In genomic region chr3:183277260-183277659, GRCh38 we compare ENCODE assay signal across 25 cellular contexts. TPM values are rescaled to one million over a fixed set of nuclear protein-coding genes. Genes with fewer than 3 reads are reported as not detected.
DNase-seq lines count a peak whose midpoint lies in the region; ATAC-seq and TF ChIP-seq lines count a peak whose summit lies in the region.
"Had no signal": no experiment of that assay in that cellular context is flagged by ENCODE, and none has a peak within 500 bp of the region (broad histone marks: within the 10 kb centered on the region; RNA-seq: fewer than 3 reads in every experiment).

No MANE protein-coding gene starts in this region.

- H3K4me1 ChIP-seq in PC-9 (replicated peaks; ENCODE audit: insufficient read depth) (peaks cover 59% of the 10 kb centered on the region), RWPE2 (ENCODE audit: insufficient read depth, poor library complexity, severe bottlenecking) (peaks cover 60% of the 10 kb centered on the region)
- H3K4me1 ChIP-seq: Caco-2 had no signal

- intact Hi-C loops in Calu3 (cut with micrococcal nuclease; ENCODE audit: unreplicated experiment) (loop anchor here (5.0 kb wide), 1 partner anchor 50 kb away; no protein-coding TSS in a partner anchor), PC-9 (cut with micrococcal nuclease; ENCODE audit: unreplicated experiment) (no loop called here)

- no peak overlapping the region for H3K4me3 ChIP-seq in PC-9
- H3K4me3 ChIP-seq in RWPE2 (ENCODE audit: severe bottlenecking): no peak overlapping the region
- H3K4me3 ChIP-seq: A549; BLaER1 treated with 17β-estradiol and CSF1 and Interleukin-3, amounts not matched to agents 10 nM and 100 nM had no signal

- CTCF ChIA-PET in Calu3 (lab: Charles Lee) (interaction anchor here (0.7 kb wide), 3 partner anchors 91 to 1346 kb away, joined by 3 read pairs; no protein-coding TSS in a partner anchor), PC-9 (lab: Charles Lee) (interaction anchor here (0.7 kb wide), 1 partner anchor 560 kb away, joined by 10 read pairs; no protein-coding TSS in a partner anchor)
- CTCF ChIA-PET in activated CD8-positive, alpha-beta T cell treated with anti-CD3 and anti-CD28 coated beads, Interleukin-2, amount 10 ng/mL, durations not matched to agents 7 days and 5 days (lab: Charles Lee): no interaction called here

- peaks cover 33% of the 10 kb centered on the region for H3K79me2 ChIP-seq in PC-9 (ENCODE audit: low read depth)

- H3K27me3 ChIP-seq in PC-9 (ENCODE audit: insufficient read depth, low read depth) (no peaks in the 10 kb centered on the region), RWPE2 (ENCODE audit: insufficient read depth, poor library complexity, severe bottlenecking) (no peaks in the 10 kb centered on the region)
- H3K27me3 ChIP-seq: BLaER1 treated with 17β-estradiol and CSF1 and Interleukin-3, amounts not matched to agents 10 nM and 100 nM had no signal

- H3K9me2 ChIP-seq in PC-9 (ENCODE audit: insufficient read depth): no peaks in the 10 kb centered on the region

- peaks cover 35% of the 10 kb centered on the region for H3F3A ChIP-seq in PC-9 (ENCODE audit: insufficient read depth, low read depth)

- H3K27ac ChIP-seq in PC-9 (peak overlapping the region; percentile 87), RWPE2 (ENCODE audit: poor library complexity, severe bottlenecking) (peak overlapping the region; percentile 78), epithelial cell of prostate (peak overlapping the region; percentile 65)
- H3K27ac ChIP-seq: 22Rv1; A549; BLaER1 treated with 17β-estradiol and CSF1 and Interleukin-3, amounts not matched to agents 10 nM and 100 nM; C4-2B had no signal

- H3K36me3 ChIP-seq in PC-9 (ENCODE audit: low read depth) (peaks cover 18% of the 10 kb centered on the region; the same call in 1 of the 2 replicates), RWPE2 (ENCODE audit: low read depth) (peaks cover 24% of the 10 kb centered on the region)
- H3K36me3 ChIP-seq: BLaER1 treated with 17β-estradiol and CSF1 and Interleukin-3, amounts not matched to agents 10 nM and 100 nM had no signal

- TF ChIP-seq CTCF in Calu3 (IDR thresholded peaks at IDR 0.05; ENCODE audit: unreplicated experiment): no peak
- no peak for TF ChIP-seq CTCF in PC-9 (conservative IDR thresholded peaks at IDR 0.05)
- no peak for TF ChIP-seq CTCF in RWPE2 (IDR thresholded peaks at IDR 0.05; ENCODE audit: poor library complexity, severe bottlenecking)
- TF ChIP-seq CTCF in GM10266 (IDR thresholded peaks at IDR 0.05; ENCODE audit: control insufficient read depth, insufficient read depth, low read depth, missing control alignments): no peak

- H3K4me2 ChIP-seq in PC-9: no peak overlapping the region
- H3K4me2 ChIP-seq: A549; BLaER1 treated with 17β-estradiol and CSF1 and Interleukin-3, amounts not matched to agents 10 nM and 100 nM had no signal

- H3K27me3 Mint-ChIP-seq in Calu3 (ENCODE audit: unreplicated experiment): no peaks in the 10 kb centered on the region
- H3K27me3 Mint-ChIP-seq in activated CD8-positive, alpha-beta T cell treated with anti-CD3 and anti-CD28 coated beads, Interleukin-2, amount 10 ng/mL, durations not matched to agents 7 days and 5 days (ENCODE audit: low read depth): no peaks in the 10 kb centered on the region
- H3K27me3 Mint-ChIP-seq: CD4-positive, alpha-beta T cell had no signal

- no peaks in the 10 kb centered on the region for H4K20me1 ChIP-seq in PC-9 (ENCODE audit: insufficient read depth)
- H4K20me1 ChIP-seq: BLaER1 treated with 17β-estradiol and CSF1 and Interleukin-3, amounts not matched to agents 10 nM and 100 nM had no signal

- H3K4me3 Mint-ChIP-seq in Calu3 (ENCODE audit: low read depth, unreplicated experiment): no peak overlapping the region
- no peak overlapping the region for H3K4me3 Mint-ChIP-seq in activated CD8-positive, alpha-beta T cell treated with anti-CD3 and anti-CD28 coated beads, Interleukin-2, amount 10 ng/mL, durations not matched to agents 7 days and 5 days
- H3K4me3 Mint-ChIP-seq: B cell; CD4-positive, alpha-beta T cell; CD8-positive, alpha-beta T cell had no signal

- no peak for ATAC-seq in RWPE2 (ENCODE audit: low read depth)
- ATAC-seq in activated CD8-positive, alpha-beta T cell treated with anti-CD3 and anti-CD28 coated beads, Interleukin-2, amount 10 ng/mL, durations not matched to agents 7 days and 5 days: no peak
- ATAC-seq: A549; CD8-positive, alpha-beta T cell had no signal

- H3K9me3 ChIP-seq in PC-9 (ENCODE audit: insufficient read depth, low read depth) (no peaks in the 10 kb centered on the region), RWPE2 (ENCODE audit: severe bottlenecking) (no peaks in the 10 kb centered on the region)
- H3K9me3 ChIP-seq: A549; BLaER1 treated with 17β-estradiol and CSF1 and Interleukin-3, amounts not matched to agents 10 nM and 100 nM; Caco-2 had no signal

- no peak overlapping the region for H2AFZ ChIP-seq in PC-9

- peaks cover 9% of the 10 kb centered on the region for H3K36me3 Mint-ChIP-seq in Calu3 (ENCODE audit: insufficient read depth, unreplicated experiment)
- H3K36me3 Mint-ChIP-seq in activated CD8-positive, alpha-beta T cell treated with anti-CD3 and anti-CD28 coated beads, Interleukin-2, amount 10 ng/mL, durations not matched to agents 7 days and 5 days (ENCODE audit: low read depth): no peaks in the 10 kb centered on the region
- H3K36me3 Mint-ChIP-seq: CD8-positive, alpha-beta T cell had no signal

- no peaks in the 10 kb centered on the region for H3K9me3 Mint-ChIP-seq in Calu3 (ENCODE audit: low read depth, unreplicated experiment)
- H3K9me3 Mint-ChIP-seq in activated CD8-positive, alpha-beta T cell treated with anti-CD3 and anti-CD28 coated beads, Interleukin-2, amount 10 ng/mL, durations not matched to agents 7 days and 5 days (ENCODE audit: insufficient read depth): no peaks in the 10 kb centered on the region
- H3K9me3 Mint-ChIP-seq: CD4-positive, alpha-beta T cell; CD8-positive, alpha-beta T cell had no signal

- peak overlapping the region; percentile 42 for H3K27ac Mint-ChIP-seq in Calu3 (ENCODE audit: unreplicated experiment)
- no peak overlapping the region for H3K27ac Mint-ChIP-seq in activated CD8-positive, alpha-beta T cell treated with anti-CD3 and anti-CD28 coated beads, Interleukin-2, amount 10 ng/mL, durations not matched to agents 7 days and 5 days
- H3K27ac Mint-ChIP-seq: B cell; CD4-positive, alpha-beta T cell; CD8-positive, alpha-beta T cell had no signal

- no peak for DNase-seq in Calu3
- peak in 1 of 2 experiments; percentile 55 for DNase-seq in PC-9
- no peak for DNase-seq in RWPE2 (ENCODE audit: low spot score)
- DNase-seq in epithelial cell of prostate (ENCODE audit: low read depth, low spot score): no peak
- DNase-seq in activated CD8-positive, alpha-beta T cell treated with anti-CD3 and anti-CD28 coated beads, Interleukin-2, amount 10 ng/mL, durations not matched to agents 7 days and 5 days: no peak
- no peak for DNase-seq in globus pallidus (ENCODE audit: low spot score)
- DNase-seq in foreskin melanocyte: no peak
- no peak for DNase-seq in GM10266 (ENCODE audit: extremely low spot score)
- DNase-seq: AML-193; Caco-2; CD4-positive, alpha-beta T cell; CD8-positive, alpha-beta T cell; DMS 273 treated with DMSO at 0.1 percent for 48 hours; DMS153; DMS53; DMS79; DND-41; EL; GDM1 had no signal

- BruUV-seq in Calu3 (replicated peaks; lab: Mats Ljungman, UMichigan): no TSS peak
- BruUV-seq in PC-9 (replicated peaks; lab: Mats Ljungman, UMichigan): no TSS peak

- POLR2A ChIA-PET in PC-9 (lab: Charles Lee; ENCODE audit: unreplicated experiment): no interaction called here
- POLR2A ChIA-PET in activated CD8-positive, alpha-beta T cell treated with anti-CD3 and anti-CD28 coated beads, Interleukin-2, amount 10 ng/mL, durations not matched to agents 7 days and 5 days (lab: Charles Lee): no interaction called here

- H3K4me1 Mint-ChIP-seq in Calu3 (ENCODE audit: low read depth, unreplicated experiment): peaks cover 45% of the 10 kb centered on the region
- peaks cover 4% of the 10 kb centered on the region for H3K4me1 Mint-ChIP-seq in activated CD8-positive, alpha-beta T cell treated with anti-CD3 and anti-CD28 coated beads, Interleukin-2, amount 10 ng/mL, durations not matched to agents 7 days and 5 days (ENCODE audit: low read depth)
- H3K4me1 Mint-ChIP-seq: B cell had no signal

RNA-seq across cellular contexts. Expression of gene B3GNT5, which starts 24.2 kb away (rescaled TPM):
- total RNA-seq in Calu3 (2022) (42.9 and 43.6 TPM in 2 replicates), PC-9 (2021) (30.7 and 33.6 TPM in 2 replicates)
- 1 to 10 TPM in 1 of 2 experiments, under 1 TPM in 1; 0.86 to 1.4 TPM for total RNA-seq in activated CD8-positive, alpha-beta T cell treated with anti-CD3 and anti-CD28 coated beads, Interleukin-2, amount 10 ng/mL, durations not matched to agents 7 days and 5 days
- total RNA-seq: G401 had no signal

Comparison
In these comparisons a context has a peak if more than half of its experiments do, and no peak if none do; other contexts are left out.
1. RNA of gene B3GNT5, which starts 24.2 kb away (total RNA-seq): 42.9 to 43.6 TPM in Calu3 and 30.7 to 33.6 TPM in PC-9; 0.86 to 1.4 TPM in activated CD8-positive, alpha-beta T cell treated with anti-CD3 and anti-CD28 coated beads, Interleukin-2, amount 10 ng/mL, durations not matched to agents 7 days and 5 days; every median in the first group is over 10 times any median in the second.
2. Peak in every context shown above with its lines, with median percentiles within 50 percentile points of each other: H3K27ac ChIP-seq.